ENCODE assay signal across 23 cellular contexts in the genomic region with DNA sequence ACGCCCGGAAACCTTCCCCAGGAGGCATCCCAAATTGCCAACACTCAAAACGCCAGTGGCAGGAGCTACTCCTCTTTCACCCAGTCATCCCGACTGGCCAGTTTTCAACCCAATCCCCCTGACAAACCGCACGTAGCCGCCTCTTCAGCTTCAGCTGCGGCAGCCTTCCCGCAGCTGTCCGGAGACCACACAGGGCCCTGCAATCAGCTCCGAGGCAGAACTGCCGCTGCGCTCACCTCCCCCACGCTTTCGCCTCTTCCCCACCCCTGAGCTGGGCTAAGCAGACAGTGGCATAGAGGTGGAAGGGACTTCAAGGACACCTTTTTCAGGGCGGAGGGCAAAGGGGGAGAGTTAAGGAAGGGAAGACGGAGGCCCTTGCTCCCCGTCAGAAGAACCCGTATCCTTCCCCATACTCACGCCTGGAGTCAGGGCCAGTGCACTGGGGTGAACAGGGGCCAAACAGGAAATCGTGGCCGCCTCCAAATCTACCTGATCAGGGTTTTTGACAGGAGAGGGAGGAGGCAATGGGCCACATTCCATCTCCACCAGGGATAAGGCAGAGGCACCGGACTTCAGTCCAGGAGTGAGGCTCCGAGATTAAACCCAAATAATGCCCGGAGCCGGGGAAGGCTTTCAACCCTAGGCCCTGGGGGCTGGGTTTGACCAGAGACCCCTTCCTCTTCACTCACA. TPM values are rescaled to one million over a fixed set of nuclear protein-coding genes. Genes with fewer than 3 reads are reported as not detected.
DNase-seq lines count a peak whose midpoint lies in the region; ATAC-seq, FAIRE-seq and TF ChIP-seq lines count a peak whose summit lies in the region.
"Had no signal": no experiment of that assay in that cellular context is flagged by ENCODE, and none has a peak within 500 bp of the region (broad histone marks: within the 10 kb centered on the region; RNA-seq: fewer than 3 reads in every experiment).

No MANE protein-coding gene starts in this region.

- H3K4me3 ChIP-seq in right lobe of liver (no peak overlapping the region), HepG2 (replicated peaks in 1 of 3; ENCODE audit: insufficient read depth in 1 of 3, low read depth in 2 of 3, low read length in 3 of 3) (no peak overlapping the region)
- H3K4me3 ChIP-seq: tibial nerve had no signal

- TF ChIP-seq EP300 in HepG2 (IDR thresholded peaks at IDR 0.05; ENCODE audit: low read depth in 2 of 2, low read length in 2 of 2), result no peak
- no peak for TF ChIP-seq EP300 in HepG2 (CRISPR knock-in tag; IDR thresholded peaks at IDR 0.05; ENCODE audit: borderline replicate concordance)

- H3K9me3 Mint-ChIP-seq in chondrocyte (ENCODE audit: low read depth), result no peaks in the 10 kb centered on the region
- no peaks in the 10 kb centered on the region for H3K9me3 Mint-ChIP-seq in natural killer cell treated with Interleukin-12 subunit alpha and Interleukin-12 subunit beta and Interleukin-15 and Interleukin-18, amount 100 ng/mL, for 72 hours
- H3K9me3 Mint-ChIP-seq: CD8-positive, alpha-beta T cell had no signal

- H4K20me1 ChIP-seq in HepG2 (ENCODE audit: insufficient read depth, low read length), result no peaks in the 10 kb centered on the region

- no peak overlapping the region for H3K4me2 ChIP-seq in HepG2 (ENCODE audit: low read depth, low read length)

- intact Hi-C loops in right lobe of liver (cut with DNase I), result no loop called here
- intact Hi-C loops in HepG2 (cut with micrococcal nuclease; ENCODE audit: unreplicated experiment), result no loop called here

- FAIRE-seq in HepG2 (lab: Jason Lieb, UNC), result no peak
- FAIRE-seq: endothelial cell of umbilical vein, GM12892, islet of Langerhans, TTC549 had no signal

- H3K9me3 ChIP-seq in right lobe of liver (no peaks in the 10 kb centered on the region), HepG2 (ENCODE audit: low read length) (no peaks in the 10 kb centered on the region)
- H3K9me3 ChIP-seq: tibial nerve had no signal

- no peaks in the 10 kb centered on the region for H3K4me1 ChIP-seq in right lobe of liver
- H3K4me1 ChIP-seq in HepG2 (ENCODE audit: insufficient read depth, low read length), result no peaks in the 10 kb centered on the region
- peaks cover 7% of the 10 kb centered on the region for H3K4me1 ChIP-seq in foreskin keratinocyte

- H3K27ac Mint-ChIP-seq in chondrocyte (ENCODE audit: unreplicated experiment), result no peak overlapping the region
- no peak overlapping the region for H3K27ac Mint-ChIP-seq in natural killer cell treated with Interleukin-12 subunit alpha and Interleukin-12 subunit beta and Interleukin-15 and Interleukin-18, amount 100 ng/mL, for 72 hours
- H3K27ac Mint-ChIP-seq: activated naive CD8-positive, alpha-beta T cell; CD8-positive, alpha-beta T cell; stimulated activated memory B cell treated with anti-CD40 and anti-IgM and Interleukin-4, amounts not matched to agents 10 μg/mL and 1 μg/mL and 100 μg/mL, for 72 hours had no signal

- no peak for TF ChIP-seq RAD21 in HepG2 (CRISPR knock-in tag; IDR thresholded peaks at IDR 0.05)

- TF ChIP-seq CTCF in right lobe of liver (IDR thresholded peaks at IDR 0.05) (no peak), HepG2 (CRISPR knock-in tag; IDR thresholded peaks at IDR 0.05) (no peak), chondrocyte (IDR thresholded peaks at IDR 0.05) (no peak), foreskin keratinocyte (conservative IDR thresholded peaks at IDR 0.05) (no peak)

- H3K27ac ChIP-seq in right lobe of liver (no peak overlapping the region), HepG2 (ENCODE audit: extremely low read length, insufficient read depth, low read length) (no peak overlapping the region), foreskin keratinocyte (no peak overlapping the region)
- H3K27ac ChIP-seq: tibial nerve had no signal

- in situ Hi-C loops in HepG2 (cut with HindIII; ENCODE audit: extremely low pct_ligation_motif_present, low pct_unique_long_range_greater_than_20kb), result no loop called here

- H3K27me3 ChIP-seq in right lobe of liver (no peaks in the 10 kb centered on the region), HepG2 (ENCODE audit: control insufficient read depth in 1 of 2, insufficient read depth in 2 of 2, low read length in 2 of 2) (peaks cover 18 to 92% of the 10 kb centered on the region in 2 experiments), foreskin keratinocyte (no peaks in the 10 kb centered on the region)
- H3K27me3 ChIP-seq: tibial nerve had no signal

- TF ChIP-seq POLR2A in right lobe of liver (IDR thresholded peaks at IDR 0.05), result no peak
- no peak for TF ChIP-seq POLR2A in HepG2 (IDR thresholded peaks at IDR 0.05; ENCODE audit: insufficient read depth in 1 of 2, low read depth in 2 of 2, low read length in 2 of 2)

- H2AFZ ChIP-seq in HepG2 (ENCODE audit: low read length), result no peak overlapping the region

- no peaks in the 10 kb centered on the region for H3K79me2 ChIP-seq in HepG2 (ENCODE audit: insufficient read depth, low read length)

- WGBS in right lobe of liver (ENCODE audit: insufficient coverage, low coverage, low lambda C conversion rate, missing lambda C conversion rate), result 33% methylated on average over 19 of the region's 26 CpGs
- 30% methylated on average over 26 of the region's 26 CpGs for WGBS in HepG2 (ENCODE audit: low lambda C conversion rate)

- H3K36me3 ChIP-seq in right lobe of liver, result no peaks in the 10 kb centered on the region
- H3K36me3 ChIP-seq in HepG2 (replicated peaks in 1 of 2; ENCODE audit: control insufficient read depth in 1 of 2, insufficient read depth in 2 of 2, low read length in 2 of 2), result no peaks in the 10 kb centered on the region

- H3K4me3 Mint-ChIP-seq in chondrocyte (ENCODE audit: unreplicated experiment), result no peak overlapping the region
- no peak overlapping the region for H3K4me3 Mint-ChIP-seq in natural killer cell treated with Interleukin-12 subunit alpha and Interleukin-12 subunit beta and Interleukin-15 and Interleukin-18, amount 100 ng/mL, for 72 hours
- H3K4me3 Mint-ChIP-seq: activated naive CD8-positive, alpha-beta T cell; CD8-positive, alpha-beta T cell; stimulated activated memory B cell treated with anti-CD40 and anti-IgM and Interleukin-4, amounts not matched to agents 10 μg/mL and 1 μg/mL and 100 μg/mL, for 72 hours had no signal

- peak in 2 of 3 donors; percentile 9 to 29 for DNase-seq in right lobe of liver
- DNase-seq in HepG2 (ENCODE audit: low spot score), result no peak
- DNase-seq in chondrocyte (ENCODE audit: low spot score), result peak; percentile 53
- DNase-seq in natural killer cell treated with Interleukin-12 subunit alpha and Interleukin-12 subunit beta and Interleukin-15 and Interleukin-18, amount 100 ng/mL, for 72 hours (ENCODE audit: low spot score), result peak; percentile 44
- peak; percentile 34 for DNase-seq in ureter (ENCODE audit: low spot score)
- DNase-seq in glomerular visceral epithelial cell (ENCODE audit: extremely low spot score), result no peak
- no peak for DNase-seq in foreskin keratinocyte
- DNase-seq: activated CD4-positive, alpha-beta T cell treated with anti-CD3 and anti-CD28 coated beads for 48 hours; cortex of kidney; DMS53; KBM-7; mesenchymal stem cell; NCI-H1930; RPMI8226 had no signal

- H3K27me3 Mint-ChIP-seq in chondrocyte (ENCODE audit: low read depth), result peaks cover 1% of the 10 kb centered on the region
- peaks cover 0 to 3% of the 10 kb centered on the region in 2 donors for H3K27me3 Mint-ChIP-seq in natural killer cell treated with Interleukin-12 subunit alpha and Interleukin-12 subunit beta and Interleukin-15 and Interleukin-18, amount 100 ng/mL, for 72 hours

- no TSS peak for BruUV-seq in HepG2 (replicated peaks; lab: Mats Ljungman, UMichigan)

- CTCF ChIA-PET in HepG2 (lab: Yijun Ruan, JAX; ENCODE audit: low intra/inter-chr PET ratio, low total read pairs), result no interaction called here

- H3K36me3 Mint-ChIP-seq in chondrocyte (ENCODE audit: low read depth), result no peaks in the 10 kb centered on the region
- H3K36me3 Mint-ChIP-seq in natural killer cell treated with Interleukin-12 subunit alpha and Interleukin-12 subunit beta and Interleukin-15 and Interleukin-18, amount 100 ng/mL, for 72 hours, result no peaks in the 10 kb centered on the region
- H3K36me3 Mint-ChIP-seq: activated naive CD8-positive, alpha-beta T cell; CD8-positive, alpha-beta T cell; stimulated activated memory B cell treated with anti-CD40 and anti-IgM and Interleukin-4, amounts not matched to agents 10 μg/mL and 1 μg/mL and 100 μg/mL, for 72 hours had no signal

- ATAC-seq in right lobe of liver (no peak), HepG2 (no peak), foreskin keratinocyte (no peak), GM18519 (IDR thresholded peaks at IDR 0.05; ENCODE audit: low FRiP score, unreplicated experiment) (no peak)
- no peak for ATAC-seq in natural killer cell treated with Interleukin-12 subunit alpha and Interleukin-12 subunit beta and Interleukin-15 and Interleukin-18, amount 100 ng/mL, for 72 hours
- ATAC-seq: CD8-positive, alpha-beta T cell; stimulated activated memory B cell treated with anti-CD40 and anti-IgM and Interleukin-4, amounts not matched to agents 10 μg/mL and 1 μg/mL and 100 μg/mL, for 72 hours had no signal

- POLR2A ChIA-PET in HepG2 (lab: Yijun Ruan, JAX), result no interaction called here

- H3K9ac ChIP-seq in HepG2 (ENCODE audit: insufficient read depth, low read depth, low read length), result no peak overlapping the region

- H3K4me1 Mint-ChIP-seq in chondrocyte (ENCODE audit: low read depth), result no peaks in the 10 kb centered on the region
- peaks cover 0 to 3% of the 10 kb centered on the region in 2 donors for H3K4me1 Mint-ChIP-seq in natural killer cell treated with Interleukin-12 subunit alpha and Interleukin-12 subunit beta and Interleukin-15 and Interleukin-18, amount 100 ng/mL, for 72 hours (ENCODE audit: low read depth in 2 of 2)
- H3K4me1 Mint-ChIP-seq: stimulated activated memory B cell treated with anti-CD40 and anti-IgM and Interleukin-4, amounts not matched to agents 10 μg/mL and 1 μg/mL and 100 μg/mL, for 72 hours had no signal

RNA-seq across cellular contexts. Expression of a gene that starts 16.8 kb away (rescaled TPM):
- total RNA-seq in right lobe of liver, result 1 to 10 TPM in 4 of 6 experiments, under 1 TPM in 2; 0.81 to 4.0 (median 1.8) TPM
- 0.06 and 0.07 TPM in 2 replicates for total RNA-seq in HepG2 (2016; rRNA removed; fragmentation: Illumina TruSeq; extraction: Trizol)
- not detected in 2 replicates for total RNA-seq in HepG2 (2016; cell fraction: cytosol; rRNA removed; fragmentation: Illumina TruSeq; extraction: Trizol; ENCODE audit: low read depth)
- 0.32 TPM in 1 of 2 replicates, not detected in the other for total RNA-seq in HepG2 (2016; cell fraction: insoluble cytoplasmic fraction; rRNA removed; fragmentation: Illumina TruSeq; extraction: Trizol)
- 0.09 TPM in 1 of 2 replicates, not detected in the other for total RNA-seq in HepG2 (2016; cell fraction: membrane; rRNA removed; fragmentation: Illumina TruSeq; extraction: Trizol)
- 0.12 and 0.13 TPM in 2 replicates for total RNA-seq in HepG2 (2016; cell fraction: nucleus; rRNA removed; fragmentation: Illumina TruSeq; extraction: Trizol)
- polyA plus RNA-seq in HepG2 (2011; rRNA removed), result 0.04 and 0.05 TPM in 2 replicates
- polyA plus RNA-seq in HepG2 (2011; cell fraction: cytosol; rRNA removed), result 0.03 and 0.09 TPM in 2 replicates
- polyA plus RNA-seq in HepG2 (2011; cell fraction: nucleus; rRNA removed), result 0.50 and 0.79 TPM in 2 replicates
- not detected in 2 replicates for polyA plus RNA-seq in HepG2 (2012)
- polyA plus RNA-seq in HepG2 (2016; cell fraction: cytosol; fragmentation: Illumina TruSeq; extraction: Trizol; ENCODE audit: low read depth), result not detected in 2 replicates
- polyA plus RNA-seq in HepG2 (2016; cell fraction: insoluble cytoplasmic fraction; fragmentation: Illumina TruSeq; extraction: Trizol; ENCODE audit: low read depth), result 0.05 and 0.11 TPM in 2 replicates
- 0.07 TPM in 1 of 2 replicates, not detected in the other for polyA plus RNA-seq in HepG2 (2016; cell fraction: membrane; fragmentation: Illumina TruSeq; extraction: Trizol; ENCODE audit: low read depth)
- 0.26 and 0.88 TPM in 2 replicates for polyA plus RNA-seq in HepG2 (2016; cell fraction: nucleus; fragmentation: Illumina TruSeq; extraction: Trizol; ENCODE audit: insufficient read depth, low read depth)
- polyA minus RNA-seq in HepG2 (2011; rRNA and poly(A)+ RNA removed; ENCODE audit: low replicate concordance), result 0.34 and 5.5 TPM in 2 replicates
- polyA minus RNA-seq in HepG2 (2011; cell fraction: cytosol; rRNA and poly(A)+ RNA removed), result 0.18 TPM in 1 of 2 replicates, not detected in the other
- 0.25 and 0.26 TPM in 2 replicates for polyA minus RNA-seq in HepG2 (2011; cell fraction: nucleus; rRNA and poly(A)+ RNA removed)
- total RNA-seq in chondrocyte, result 2.7 to 4.9 TPM (median 4.7 TPM) in 3 replicates
- not detected for total RNA-seq in natural killer cell treated with Interleukin-12 subunit alpha and Interleukin-12 subunit beta and Interleukin-15 and Interleukin-18, amount 100 ng/mL, for 72 hours
- total RNA-seq in ureter, result 1.1 TPM
- total RNA-seq in foreskin keratinocyte, result 0.31 and 1.0 TPM in 2 replicates
- 0.09 and 0.40 TPM in 2 replicates for polyA plus RNA-seq in foreskin keratinocyte
- total RNA-seq: CD8-positive, alpha-beta T cell had no signal

Comparison
In these comparisons a context has a peak if more than half of its experiments do, and no peak if none do; other contexts are left out.
1. DNase-seq: peak in right lobe of liver (2 of 3), chondrocyte (single experiment), natural killer cell treated with Interleukin-12 subunit alpha and Interleukin-12 subunit beta and Interleukin-15 and Interleukin-18, amount 100 ng/mL, for 72 hours (single experiment) and ureter (single experiment); none in HepG2 (single experiment), glomerular visceral epithelial cell (single experiment) and foreskin keratinocyte (0 of 2).